In genomic region chr3:171699611-171700010, GRCh38 we compare ENCODE assay signal across 25 cellular contexts.
"Had no signal": no experiment of that assay in that cellular context is flagged by ENCODE, and none has a peak within 500 bp of the region (broad histone marks: within the 10 kb centered on the region; RNA-seq: fewer than 3 reads in every experiment).

No MANE protein-coding gene starts in this region.

- H3K4me3 ChIP-seq: gastrocnemius medialis, lower lobe of right lung, mucosa of descending colon, right lobe of liver, thyroid gland, vagina had no signal

- H3K9me3 ChIP-seq: gastrocnemius medialis, lower lobe of right lung, neutrophil, thyroid gland, vagina had no signal

- FAIRE-seq: colon, small intestine had no signal

- H3K9ac ChIP-seq: parathyroid adenoma had no signal

- DNase-seq: cerebellar nuclear complex; effector CD8-positive, alpha-beta T cell; endodermal cell; foreskin fibroblast; gastrocnemius medialis; head of caudate nucleus; left colon; left ventricle myocardium superior; lower lobe of right lung; mucosa of descending colon; naive B cell; right lobe of liver; small intestine; stimulated activated CD4-positive, alpha-beta T cell treated with anti-CD3 and anti-CD28 coated beads, Interleukin-15, amount 100 ng/mL, for 24 hours; stimulated activated CD4-positive, alpha-beta T cell treated with anti-CD3 and anti-CD28 coated beads, Interleukin-2, amount 100 ng/mL, for 48 hours; stimulated activated naive B cell treated with anti-CD40 and anti-IgM and Interleukin-4, amounts not matched to agents 10 μg/mL and 1 μg/mL and 100 μg/mL, for 72 hours; thyroid gland; trophoblast cell had no signal

- H3K27me3 ChIP-seq: gastrocnemius medialis, neutrophil, right lobe of liver, thyroid gland, vagina had no signal

- H3K4me1 ChIP-seq: lower lobe of right lung, parathyroid adenoma, thyroid gland had no signal

- ATAC-seq: esophagus mucosa; gastrocnemius medialis; left colon; left ventricle myocardium superior; lower lobe of right lung; mucosa of descending colon; natural killer cell treated with Interleukin-12 subunit alpha and Interleukin-12 subunit beta and Interleukin-15 and Interleukin-18, amount 100 ng/mL, for 72 hours; right lobe of liver; stimulated activated naive B cell treated with anti-CD40 and anti-IgM and Interleukin-4, amounts not matched to agents 10 μg/mL and 1 μg/mL and 100 μg/mL, for 72 hours had no signal

- H2AFZ ChIP-seq: parathyroid adenoma had no signal

- H3K36me3 ChIP-seq: gastrocnemius medialis, lower lobe of right lung, right lobe of liver, thyroid gland had no signal

- H3K27ac ChIP-seq: epithelial cell of prostate, gastrocnemius medialis, lower lobe of right lung, neutrophil, parathyroid adenoma, right lobe of liver, thyroid gland, vagina had no signal

- H3K79me2 ChIP-seq: parathyroid adenoma had no signal
